1 cellular context compared by ENCODE assay signal in the genomic region with DNA sequence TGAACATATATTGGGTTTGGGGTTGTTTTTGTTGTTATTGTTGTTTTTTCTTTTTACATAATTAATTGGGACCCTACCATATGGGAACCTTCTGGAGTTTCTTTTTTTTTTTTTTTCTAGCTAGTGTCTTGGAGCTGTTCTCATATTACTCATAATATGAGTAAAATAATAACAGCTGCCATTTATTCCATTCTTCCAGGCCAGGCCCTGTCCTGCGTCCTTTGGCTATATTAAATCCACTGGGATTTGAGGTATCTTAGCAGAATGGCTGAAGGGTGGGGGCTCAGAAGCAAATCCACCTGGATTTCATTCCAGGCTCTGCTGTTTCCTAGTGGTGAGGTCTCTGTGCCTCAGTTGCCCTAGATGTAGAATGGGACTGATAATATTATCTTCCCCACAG.
TF ChIP-seq lines count a peak whose summit lies in the region.

No MANE protein-coding gene starts in this region.

TF ChIP-seq in endothelial cell of umbilical vein, 7 proteins besides CTCF, POLR2A, EP300 and RAD21 (continued from another document):
- TF ChIP-seq FOS (IDR thresholded peaks at IDR 0.05; ENCODE audit: borderline replicate concordance, insufficient read depth, low read length) = no peak
- TF ChIP-seq EZH2 (IDR thresholded peaks at IDR 0.05; ENCODE audit: borderline replicate concordance, low read depth, low read length, severe bottlenecking) = no peak
- TF ChIP-seq JUN (IDR thresholded peaks at IDR 0.05; ENCODE audit: borderline replicate concordance, insufficient read depth, insufficient read length, low read depth) = no peak
